Comparison of ENCODE assay signal across 18 cellular contexts in the genomic region with DNA sequence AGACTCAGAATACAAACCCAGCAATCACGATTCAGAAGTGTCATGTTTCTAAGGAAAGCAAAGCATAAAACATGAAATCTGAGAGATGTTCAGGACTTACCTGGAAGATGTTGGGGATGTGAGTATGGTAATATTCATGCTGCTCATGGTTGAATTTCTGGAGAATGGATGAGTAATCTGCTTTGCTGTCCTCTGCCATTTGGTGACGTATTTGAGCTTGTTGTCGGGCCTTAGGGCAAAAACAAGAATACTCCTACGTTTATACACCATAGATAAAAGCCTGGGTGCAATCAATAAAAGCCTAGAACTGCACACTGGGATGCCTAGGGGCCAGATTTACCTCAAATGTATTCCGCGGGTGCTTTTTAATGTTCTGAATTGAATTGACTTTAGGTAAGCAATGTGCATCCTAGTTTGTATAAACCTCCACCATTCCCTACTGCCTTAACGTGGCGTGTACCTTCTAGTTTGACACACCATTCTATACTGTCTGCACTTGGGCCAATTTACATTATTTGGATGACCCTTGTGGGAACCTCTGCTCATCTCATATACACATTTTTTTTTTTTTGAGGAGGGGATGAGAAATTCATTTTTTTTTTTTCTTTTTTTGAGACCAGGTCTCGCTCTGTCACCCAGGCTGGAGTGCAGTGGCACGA.
DNase-seq lines count a peak whose midpoint lies in the region; ATAC-seq and TF ChIP-seq lines count a peak whose summit lies in the region.
"Had no signal": no experiment of that assay in that cellular context is flagged by ENCODE, and none has a peak within 500 bp of the region (broad histone marks: within the 10 kb centered on the region; RNA-seq: fewer than 3 reads in every experiment).

No MANE protein-coding gene starts in this region.

- CTCF ChIA-PET in CD8-positive, alpha-beta T cell (lab: Charles Lee), result interaction anchor here (0.7 to 0.8 kb wide), 2 partner anchors 17 to 41 kb away, joined by 3 read pairs; no protein-coding TSS in a partner anchor

- ATAC-seq in CD4-positive, CD25-positive, alpha-beta regulatory T cell (ENCODE audit: low read depth in 2 of 2), result no peak
- no peak for ATAC-seq in CD8-positive, alpha-beta T cell
- ATAC-seq in HG03439 (IDR thresholded peaks at IDR 0.05; ENCODE audit: unreplicated experiment), result no peak
- ATAC-seq: HCT116, heart left ventricle had no signal

- H2AK5ac ChIP-seq in mesenchymal stem cell (ENCODE audit: low read length, severe bottlenecking), result no peak overlapping the region

- H3K27me3 Mint-ChIP-seq in CD4-positive, CD25-positive, alpha-beta regulatory T cell, result no peaks in the 10 kb centered on the region
- H3K27me3 Mint-ChIP-seq in T-helper 2 cell treated with Interferon-gamma antibody and Interleukin-4, amounts not matched to agents 5 μg/mL and 100 μg/mL, for 36 hours (ENCODE audit: low read depth), result no peaks in the 10 kb centered on the region
- H3K27me3 Mint-ChIP-seq in CD8-positive, alpha-beta T cell (ENCODE audit: low read depth), result no peaks in the 10 kb centered on the region

- peaks cover 23 to 52% (median 41%) of the 10 kb centered on the region in 4 donors for H3K4me1 Mint-ChIP-seq in CD4-positive, CD25-positive, alpha-beta regulatory T cell
- H3K4me1 Mint-ChIP-seq in T-helper 2 cell treated with Interferon-gamma antibody and Interleukin-4, amounts not matched to agents 5 μg/mL and 100 μg/mL, for 36 hours (ENCODE audit: low read depth), result peaks cover 40% of the 10 kb centered on the region
- H3K4me1 Mint-ChIP-seq in CD8-positive, alpha-beta T cell (ENCODE audit: low read depth), result peaks cover 47% of the 10 kb centered on the region

- no peak overlapping the region for H3K4me3 ChIP-seq in CD4-positive, CD25-positive, alpha-beta regulatory T cell (ENCODE audit: low read depth, low read length)
- no peak overlapping the region for H3K4me3 ChIP-seq in CD8-positive, alpha-beta T cell (ENCODE audit: low read depth, low read length)
- no peak overlapping the region for H3K4me3 ChIP-seq in mesenchymal stem cell (ENCODE audit: insufficient read depth in 1 of 2, low read depth in 1 of 2, low read length in 2 of 2)
- H3K4me3 ChIP-seq: heart left ventricle, ovary, skin epidermis had no signal

- no peak overlapping the region for H2BK12ac ChIP-seq in mesenchymal stem cell (ENCODE audit: low read length in 2 of 2)

- no peak overlapping the region for H3K4ac ChIP-seq in mesenchymal stem cell (ENCODE audit: low read depth in 1 of 2, low read length in 2 of 2)

- no peak overlapping the region for H3K4me3 Mint-ChIP-seq in CD4-positive, CD25-positive, alpha-beta regulatory T cell
- no peak overlapping the region for H3K4me3 Mint-ChIP-seq in T-helper 2 cell treated with Interferon-gamma antibody and Interleukin-4, amounts not matched to agents 5 μg/mL and 100 μg/mL, for 36 hours
- no peak overlapping the region for H3K4me3 Mint-ChIP-seq in CD8-positive, alpha-beta T cell

- H3K27me3 ChIP-seq in CD4-positive, CD25-positive, alpha-beta regulatory T cell (ENCODE audit: control insufficient read depth, insufficient read depth, low read length), result no peaks in the 10 kb centered on the region
- H3K27me3 ChIP-seq in CD8-positive, alpha-beta T cell (ENCODE audit: insufficient read depth, low read length), result no peaks in the 10 kb centered on the region
- H3K27me3 ChIP-seq in mesenchymal stem cell (ENCODE audit: control insufficient read depth in 1 of 2, insufficient read depth in 1 of 2, low read length in 2 of 2), result no peaks in the 10 kb centered on the region
- H3K27me3 ChIP-seq: heart left ventricle, ovary had no signal

- H3K9me3 ChIP-seq in CD4-positive, CD25-positive, alpha-beta regulatory T cell (ENCODE audit: control insufficient read depth in 2 of 2, low read length in 2 of 2), result no peaks in the 10 kb centered on the region
- H3K9me3 ChIP-seq in CD8-positive, alpha-beta T cell (ENCODE audit: low read length), result no peaks in the 10 kb centered on the region
- no peaks in the 10 kb centered on the region for H3K9me3 ChIP-seq in mesenchymal stem cell (ENCODE audit: control insufficient read depth, low read length)
- H3K9me3 ChIP-seq: heart left ventricle, ovary had no signal

- no peak overlapping the region for H3K23ac ChIP-seq in mesenchymal stem cell (ENCODE audit: low read length in 2 of 2)

- H2BK15ac ChIP-seq in mesenchymal stem cell (ENCODE audit: low read depth, poor library complexity, severe bottlenecking), result no peak overlapping the region

- no peak overlapping the region for H3K4me2 ChIP-seq in mesenchymal stem cell (ENCODE audit: low read length, poor library complexity, severe bottlenecking)

- H2BK5ac ChIP-seq in mesenchymal stem cell (ENCODE audit: low read depth, low read length, poor library complexity, severe bottlenecking), result no peak overlapping the region

- no peak overlapping the region for H2AFZ ChIP-seq in mesenchymal stem cell (ENCODE audit: low read depth, low read length)

- POLR2A ChIA-PET in CD8-positive, alpha-beta T cell (lab: Charles Lee), result no interaction called here

- H4K8ac ChIP-seq in mesenchymal stem cell (ENCODE audit: low read length), result no peak overlapping the region

- WGBS in mesenchymal stem cell, result over 99% methylated on average over 10 of the region's 10 CpGs

- no peak overlapping the region for H3K14ac ChIP-seq in mesenchymal stem cell (ENCODE audit: low read length in 2 of 2)

- no peak overlapping the region for H3K27ac ChIP-seq in CD4-positive, CD25-positive, alpha-beta regulatory T cell (ENCODE audit: insufficient read depth, low read length, poor library complexity, severe bottlenecking)
- no peak overlapping the region for H3K27ac ChIP-seq in CD8-positive, alpha-beta T cell (ENCODE audit: low read depth, low read length)
- H3K27ac ChIP-seq in mesenchymal stem cell (ENCODE audit: low read length, poor library complexity, severe bottlenecking), result no peak overlapping the region
- H3K27ac ChIP-seq: ovary had no signal

- H3K9ac ChIP-seq in mesenchymal stem cell (ENCODE audit: low read length), result no peak overlapping the region

- no peak for DNase-seq in CD4-positive, CD25-positive, alpha-beta regulatory T cell
- DNase-seq in ELR (ENCODE audit: low read depth) (peak; percentile 32), fibroblast of peridontal ligament (ENCODE audit: extremely low read depth) (peak; percentile 19), mesenchymal stem cell (no peak)
- peak; percentile 34 for DNase-seq in T-helper 2 cell treated with Interferon-gamma antibody and Interleukin-4, amounts not matched to agents 5 μg/mL and 100 μg/mL, for 36 hours (ENCODE audit: low spot score)
- DNase-seq in CD8-positive, alpha-beta T cell, result no peak
- DNase-seq: C1 segment of cervical spinal cord, DND-41, heart left ventricle, KBM-7, kidney, NCI-H1105 treated with DMSO at 0.1 percent for 48 hours, ovary, SHP77, T-helper 9 cell had no signal

- TF ChIP-seq CTCF in CD8-positive, alpha-beta T cell (IDR thresholded peaks at IDR 0.05), result no peak

- peaks cover 28% of the 10 kb centered on the region for H3K36me3 Mint-ChIP-seq in CD4-positive, CD25-positive, alpha-beta regulatory T cell
- peaks cover 57% of the 10 kb centered on the region for H3K36me3 Mint-ChIP-seq in T-helper 2 cell treated with Interferon-gamma antibody and Interleukin-4, amounts not matched to agents 5 μg/mL and 100 μg/mL, for 36 hours (ENCODE audit: low read depth)
- H3K36me3 Mint-ChIP-seq in CD8-positive, alpha-beta T cell, result peaks cover 64% of the 10 kb centered on the region

- H4K91ac ChIP-seq in mesenchymal stem cell (ENCODE audit: low read length), result no peak overlapping the region

- H3K18ac ChIP-seq in mesenchymal stem cell (ENCODE audit: low read depth in 1 of 2, low read length in 2 of 2), result no peak overlapping the region

- H3K9me3 Mint-ChIP-seq in CD4-positive, CD25-positive, alpha-beta regulatory T cell, result no peaks in the 10 kb centered on the region
- H3K9me3 Mint-ChIP-seq in T-helper 2 cell treated with Interferon-gamma antibody and Interleukin-4, amounts not matched to agents 5 μg/mL and 100 μg/mL, for 36 hours, result no peaks in the 10 kb centered on the region
- no peaks in the 10 kb centered on the region for H3K9me3 Mint-ChIP-seq in CD8-positive, alpha-beta T cell

- no peak overlapping the region for H2BK120ac ChIP-seq in mesenchymal stem cell (ENCODE audit: low read depth, low read length)

- peaks cover 42% of the 10 kb centered on the region for H3K4me1 ChIP-seq in CD4-positive, CD25-positive, alpha-beta regulatory T cell (ENCODE audit: control insufficient read depth, insufficient read depth, low read length, poor library complexity, severe bottlenecking)
- H3K4me1 ChIP-seq in CD8-positive, alpha-beta T cell (ENCODE audit: insufficient read depth, low read length), result peaks cover 24% of the 10 kb centered on the region
- no peaks in the 10 kb centered on the region for H3K4me1 ChIP-seq in mesenchymal stem cell (ENCODE audit: control insufficient read depth, insufficient read depth, low read depth, low read length)

- no peaks in the 10 kb centered on the region for H3K79me1 ChIP-seq in mesenchymal stem cell (replicated peaks; ENCODE audit: low read length, poor library complexity, severe bottlenecking)

- intact Hi-C loops in CD8-positive, alpha-beta T cell (cut with DNase I, micrococcal nuclease), result loop anchor here in 1 of 2 experiments (5.0 kb wide), 1 partner anchor 33 kb away; no protein-coding TSS in a partner anchor

- peak overlapping the region in 2 of 3 donors; percentile 2 to 67 for H3K27ac Mint-ChIP-seq in CD4-positive, CD25-positive, alpha-beta regulatory T cell
- H3K27ac Mint-ChIP-seq in T-helper 2 cell treated with Interferon-gamma antibody and Interleukin-4, amounts not matched to agents 5 μg/mL and 100 μg/mL, for 36 hours, result peak overlapping the region; percentile 34
- no peak overlapping the region for H3K27ac Mint-ChIP-seq in CD8-positive, alpha-beta T cell

- H3K36me3 ChIP-seq in CD4-positive, CD25-positive, alpha-beta regulatory T cell (ENCODE audit: control insufficient read depth, insufficient read depth, low read length), result peaks cover 47% of the 10 kb centered on the region
- H3K36me3 ChIP-seq in CD8-positive, alpha-beta T cell (ENCODE audit: insufficient read depth, low read length), result peaks cover 34% of the 10 kb centered on the region
- peaks cover 0 to 34% of the 10 kb centered on the region in 2 experiments for H3K36me3 ChIP-seq in mesenchymal stem cell (ENCODE audit: control insufficient read depth in 1 of 2, insufficient read depth in 2 of 2, low read depth in 1 of 2, low read length in 2 of 2)
- H3K36me3 ChIP-seq: ovary had no signal

Comparison
In these comparisons a context has a peak if more than half of its experiments do, and no peak if none do; other contexts are left out.
1. DNase-seq: peak in ELR (single experiment), T-helper 2 cell treated with Interferon-gamma antibody and Interleukin-4, amounts not matched to agents 5 μg/mL and 100 μg/mL, for 36 hours (single experiment) and fibroblast of peridontal ligament (single experiment); none in CD4-positive, CD25-positive, alpha-beta regulatory T cell (0 of 3), CD8-positive, alpha-beta T cell (0 of 7) and mesenchymal stem cell (single experiment).